In the genomic region with DNA sequence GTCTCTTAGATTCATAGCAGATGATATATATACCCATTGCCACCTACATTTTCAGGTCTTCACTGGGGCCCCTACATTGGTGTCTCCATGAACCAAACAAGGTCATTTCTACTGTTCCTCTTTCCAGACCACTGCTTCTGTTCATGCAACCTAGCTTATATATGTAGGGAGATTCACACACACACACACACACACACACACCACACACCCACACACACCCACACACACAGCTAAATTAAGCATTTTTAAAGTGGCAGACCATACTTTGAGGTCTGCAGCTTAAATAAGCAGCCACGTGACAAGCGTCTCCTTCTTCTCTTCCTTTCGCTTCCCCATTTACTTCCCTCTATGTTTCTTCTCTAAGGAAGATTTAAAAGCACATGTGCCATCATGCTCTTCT, we compare ENCODE assay signal across 9 cellular contexts.
DNase-seq lines count a peak whose midpoint lies in the region; ATAC-seq and TF ChIP-seq lines count a peak whose summit lies in the region.
"Had no signal": no experiment of that assay in that cellular context is flagged by ENCODE, and none has a peak within 500 bp of the region (broad histone marks: within the 10 kb centered on the region; RNA-seq: fewer than 3 reads in every experiment).

No MANE protein-coding gene starts in this region.

- H3K4me2 ChIP-seq in smooth muscle cell: no peak overlapping the region

- peaks cover 13% of the 10 kb centered on the region for H3F3A ChIP-seq in smooth muscle cell (ENCODE audit: low read depth)

- 81% methylated on average over 3 of the region's 3 CpGs for WGBS in smooth muscle cell (ENCODE audit: low lambda C conversion rate)

- H3K27me3 ChIP-seq in smooth muscle cell (ENCODE audit: low read depth): no peaks in the 10 kb centered on the region

- H3K4me3 Mint-ChIP-seq in natural killer cell treated with Interleukin-12 subunit alpha and Interleukin-12 subunit beta and Interleukin-15 and Interleukin-18, amount 100 ng/mL, for 72 hours: peak overlapping the region; percentile 30
- H3K4me3 Mint-ChIP-seq in endothelial cell (ENCODE audit: unreplicated experiment): no peak overlapping the region

- H3K4me1 Mint-ChIP-seq in natural killer cell treated with Interleukin-12 subunit alpha and Interleukin-12 subunit beta and Interleukin-15 and Interleukin-18, amount 100 ng/mL, for 72 hours (ENCODE audit: low read depth in 2 of 2): peaks cover 61 to 83% of the 10 kb centered on the region in 2 donors
- peaks cover 37% of the 10 kb centered on the region for H3K4me1 Mint-ChIP-seq in endothelial cell (ENCODE audit: unreplicated experiment)

- no peak overlapping the region for H3K27ac ChIP-seq in smooth muscle cell (ENCODE audit: low read depth)

- TF ChIP-seq POLR2A in Raji (IDR thresholded peaks at IDR 0.05; ENCODE audit: insufficient read depth, low read depth, low read length): peak; percentile 34; the same call in 1 of the 2 replicates

- no peak overlapping the region for H3K4me3 ChIP-seq in smooth muscle cell

- ATAC-seq in GM18867 (IDR thresholded peaks at IDR 0.05; ENCODE audit: unreplicated experiment) (peak; percentile 37), HG02678 (IDR thresholded peaks at IDR 0.05; ENCODE audit: unreplicated experiment) (peak; percentile 44), GM21526 (IDR thresholded peaks at IDR 0.05; ENCODE audit: low FRiP score, unreplicated experiment) (no peak)
- no peak for ATAC-seq in natural killer cell treated with Interleukin-12 subunit alpha and Interleukin-12 subunit beta and Interleukin-15 and Interleukin-18, amount 100 ng/mL, for 72 hours

- no peaks in the 10 kb centered on the region for H4K20me1 ChIP-seq in smooth muscle cell (ENCODE audit: low read depth)

- TF ChIP-seq CTCF in endothelial cell (IDR thresholded peaks at IDR 0.05; ENCODE audit: unreplicated experiment) (no peak), smooth muscle cell (IDR thresholded peaks at IDR 0.05; ENCODE audit: borderline replicate concordance, insufficient read depth, poor library complexity, severe bottlenecking) (no peak)

- peaks cover 11% of the 10 kb centered on the region for H3K4me1 ChIP-seq in smooth muscle cell (ENCODE audit: low read depth)

- H3K27me3 Mint-ChIP-seq in natural killer cell treated with Interleukin-12 subunit alpha and Interleukin-12 subunit beta and Interleukin-15 and Interleukin-18, amount 100 ng/mL, for 72 hours: no peaks in the 10 kb centered on the region
- H3K27me3 Mint-ChIP-seq in endothelial cell (ENCODE audit: unreplicated experiment): peaks cover under 1% of the 10 kb centered on the region

- peaks cover 18% of the 10 kb centered on the region for H3K36me3 Mint-ChIP-seq in natural killer cell treated with Interleukin-12 subunit alpha and Interleukin-12 subunit beta and Interleukin-15 and Interleukin-18, amount 100 ng/mL, for 72 hours
- peaks cover 10% of the 10 kb centered on the region for H3K36me3 Mint-ChIP-seq in endothelial cell (ENCODE audit: low read depth, unreplicated experiment)

- H3K79me2 ChIP-seq in smooth muscle cell (ENCODE audit: low read depth): no peaks in the 10 kb centered on the region

- H3K27ac Mint-ChIP-seq in natural killer cell treated with Interleukin-12 subunit alpha and Interleukin-12 subunit beta and Interleukin-15 and Interleukin-18, amount 100 ng/mL, for 72 hours: peak overlapping the region; percentile 93 to 99
- no peak overlapping the region for H3K27ac Mint-ChIP-seq in endothelial cell (ENCODE audit: unreplicated experiment)

- no peaks in the 10 kb centered on the region for H3K36me3 ChIP-seq in smooth muscle cell (ENCODE audit: low read depth)

- no peak overlapping the region for H3K9ac ChIP-seq in smooth muscle cell (ENCODE audit: low read depth)

- no peak overlapping the region for H2AFZ ChIP-seq in smooth muscle cell (ENCODE audit: low read depth)

- H3K9me3 Mint-ChIP-seq in natural killer cell treated with Interleukin-12 subunit alpha and Interleukin-12 subunit beta and Interleukin-15 and Interleukin-18, amount 100 ng/mL, for 72 hours: no peaks in the 10 kb centered on the region
- H3K9me3 Mint-ChIP-seq in endothelial cell (ENCODE audit: unreplicated experiment): no peaks in the 10 kb centered on the region

- H3K9me3 ChIP-seq in smooth muscle cell (replicated peaks; ENCODE audit: low read depth): no peaks in the 10 kb centered on the region

- DNase-seq in natural killer cell treated with Interleukin-12 subunit alpha and Interleukin-12 subunit beta and Interleukin-15 and Interleukin-18, amount 100 ng/mL, for 72 hours (ENCODE audit: low spot score): no peak
- DNase-seq in endothelial cell (ENCODE audit: low spot score) (no peak), DMS53 (lab: John Stamatoyannopoulos, UW) (no peak), smooth muscle cell (lab: John Stamatoyannopoulos, UW; ENCODE audit: unreplicated experiment) (no peak)
- DNase-seq: activated T-cell treated with anti-CD3 and anti-CD28 coated beads, Interleukin-2, amount 50 U/mL, for 1 hour had no signal

Comparison
In these comparisons a context has a peak if more than half of its experiments do, and no peak if none do; other contexts are left out.
1. ATAC-seq: peak in GM18867 (single experiment) and HG02678 (single experiment); none in natural killer cell treated with Interleukin-12 subunit alpha and Interleukin-12 subunit beta and Interleukin-15 and Interleukin-18, amount 100 ng/mL, for 72 hours (0 of 2) and GM21526 (single experiment).